Comparison of ENCODE assay signal across 8 cellular contexts in genomic region chr16:21857656-21858055, GRCh38. TPM values are rescaled to one million over a fixed set of nuclear protein-coding genes. Genes with fewer than 3 reads are reported as not detected.
DNase-seq lines count a peak whose midpoint lies in the region; ATAC-seq, FAIRE-seq and TF ChIP-seq lines count a peak whose summit lies in the region.
"Not testable (repeated sequence)": the region's sequence is repeated elsewhere in the genome, so short reads cannot be mapped to it uniquely, and the experiment has no call there.

Gene NPIPB4 (minus strand): TSS chr16:21857756. CDS start chr16:21857378, 378 bp downstream.

- H3K9me1 ChIP-seq in endothelial cell of umbilical vein (replicated peaks; ENCODE audit: control insufficient read depth, extremely low read depth, insufficient read depth, low read length): not testable (repeated sequence)

- not testable (repeated sequence) for H4K20me1 ChIP-seq in GM23338 (replicated peaks; ENCODE audit: insufficient read depth); endothelial cell of umbilical vein (replicated peaks; ENCODE audit: control insufficient read depth, extremely low read depth, insufficient read depth, low read length)

- H3K27ac ChIP-seq in GM23338 (ENCODE audit: low read depth); endothelial cell of umbilical vein (ENCODE audit: insufficient read depth, low read depth, low read length); right cardiac atrium (ENCODE audit: low read length); gastrocnemius medialis; vagina: not testable (repeated sequence)

- not testable (repeated sequence) for BruUV-seq in endothelial cell of umbilical vein (replicated peaks; lab: Mats Ljungman, UMichigan)

- H3F3A ChIP-seq in GM23338 (replicated peaks; ENCODE audit: low read depth): not testable (repeated sequence)

- H3K27me3 Mint-ChIP-seq in GM23338 (ENCODE audit: insufficient read depth, low read depth, poor library complexity); T-helper 17 cell; activated naive CD8-positive, alpha-beta T cell treated with anti-CD3 and anti-CD28 coated beads, Interleukin-2, amount 10 ng/mL, durations not matched to agents 7 days and 5 days: not testable (repeated sequence)

- CTCF ChIA-PET in endothelial cell of umbilical vein (lab: Charles Lee): not testable (repeated sequence)

- not testable (repeated sequence) for H3K27me3 ChIP-seq in GM23338 (ENCODE audit: insufficient read depth); endothelial cell of umbilical vein (ENCODE audit: control insufficient read depth in 2 of 2, insufficient read depth in 2 of 2, low read length in 2 of 2); right cardiac atrium (ENCODE audit: control insufficient read depth, insufficient read depth); gastrocnemius medialis; vagina

- in situ Hi-C loops in gastrocnemius medialis (cut with MboI; ENCODE audit: low sequenced_read_pairs in 4 of 4): not testable (repeated sequence)

- H3K4me2 ChIP-seq in GM23338; endothelial cell of umbilical vein (ENCODE audit: insufficient read depth, low read length): not testable (repeated sequence)

- POLR2A ChIA-PET in activated naive CD8-positive, alpha-beta T cell treated with anti-CD3 and anti-CD28 coated beads, Interleukin-2, amount 10 ng/mL, durations not matched to agents 7 days and 5 days (lab: Charles Lee); endothelial cell of umbilical vein (lab: Charles Lee): not testable (repeated sequence)

- FAIRE-seq in endothelial cell of umbilical vein (lab: Jason Lieb, UNC): not testable (repeated sequence)

- not testable (repeated sequence) for TF ChIP-seq CTCF in GM23338 (conservative IDR thresholded peaks at IDR 0.05; ENCODE audit: low read depth in 2 of 2); endothelial cell of umbilical vein (IDR thresholded peaks at IDR 0.05; ENCODE audit: extremely low read depth in 1 of 2, insufficient read depth in 1 of 2, low read depth in 1 of 2, low read length in 2 of 2); gastrocnemius medialis (IDR thresholded peaks at IDR 0.05 in 4 of 5, conservative IDR thresholded peaks at IDR 0.05 in 1 of 5); vagina (IDR thresholded peaks at IDR 0.05)

- dilution Hi-C loops in endothelial cell of umbilical vein (cut with MboI; ENCODE audit: extremely low pct_ligation_motif_present, low sequenced_read_pairs): not testable (repeated sequence)

- whole genome bisulfite sequencing in right cardiac atrium: no CpG with 5 or more reads among the region's 5 CpGs

- H3K36me3 ChIP-seq in GM23338 (ENCODE audit: insufficient read depth); endothelial cell of umbilical vein (ENCODE audit: control insufficient read depth in 2 of 2, extremely low read depth in 1 of 2, insufficient read depth in 2 of 2, low read length in 2 of 2); gastrocnemius medialis; vagina: not testable (repeated sequence)

- H3K9me3 Mint-ChIP-seq in GM23338; activated naive CD8-positive, alpha-beta T cell treated with anti-CD3 and anti-CD28 coated beads, Interleukin-2, amount 10 ng/mL, durations not matched to agents 7 days and 5 days: not testable (repeated sequence)

- H3K4me1 ChIP-seq in GM23338 (ENCODE audit: insufficient read depth); endothelial cell of umbilical vein (ENCODE audit: control insufficient read depth, extremely low read depth, insufficient read depth, low read length); right cardiac atrium (ENCODE audit: control insufficient read depth, insufficient read depth, low read length); gastrocnemius medialis; vagina: not testable (repeated sequence)

- TF ChIP-seq POLR2A in endothelial cell of umbilical vein (IDR thresholded peaks at IDR 0.05; ENCODE audit: low read depth, low read length); gastrocnemius medialis (IDR thresholded peaks at IDR 0.05); vagina (IDR thresholded peaks at IDR 0.05): not testable (repeated sequence)

- not testable (repeated sequence) for H3K36me3 Mint-ChIP-seq in GM23338 (ENCODE audit: low read depth); T-helper 17 cell (ENCODE audit: low read depth); activated naive CD8-positive, alpha-beta T cell treated with anti-CD3 and anti-CD28 coated beads, Interleukin-2, amount 10 ng/mL, durations not matched to agents 7 days and 5 days

- not testable (repeated sequence) for ATAC-seq in GM23338; T-helper 17 cell; activated naive CD8-positive, alpha-beta T cell treated with anti-CD3 and anti-CD28 coated beads, Interleukin-2, amount 10 ng/mL, durations not matched to agents 7 days and 5 days (ENCODE audit: low read depth); right cardiac atrium; gastrocnemius medialis

- not testable (repeated sequence) for H2AFZ ChIP-seq in GM23338; endothelial cell of umbilical vein (ENCODE audit: low read depth, low read length)

- H3K27ac Mint-ChIP-seq in GM23338; T-helper 17 cell; activated naive CD8-positive, alpha-beta T cell treated with anti-CD3 and anti-CD28 coated beads, Interleukin-2, amount 10 ng/mL, durations not matched to agents 7 days and 5 days: not testable (repeated sequence)

- DNase-seq in GM23338 (ENCODE audit: low spot score); T-helper 17 cell; activated naive CD8-positive, alpha-beta T cell treated with anti-CD3 and anti-CD28 coated beads, Interleukin-2, amount 10 ng/mL, durations not matched to agents 7 days and 5 days; endothelial cell of umbilical vein (ENCODE audit: low read depth, low spot score); right cardiac atrium; myocyte (ENCODE audit: low read depth); gastrocnemius medialis; vagina (ENCODE audit: extremely low spot score in 2 of 2): not testable (repeated sequence)

- H3K4me1 Mint-ChIP-seq in GM23338; T-helper 17 cell; activated naive CD8-positive, alpha-beta T cell treated with anti-CD3 and anti-CD28 coated beads, Interleukin-2, amount 10 ng/mL, durations not matched to agents 7 days and 5 days: not testable (repeated sequence)

- H3K9ac ChIP-seq in endothelial cell of umbilical vein (replicated peaks; ENCODE audit: extremely low read depth, insufficient read depth, low read length): not testable (repeated sequence)

- H3K9me3 ChIP-seq in T-helper 17 cell (ENCODE audit: control insufficient read depth, low read length, poor library complexity, severe bottlenecking); endothelial cell of umbilical vein (replicated peaks; ENCODE audit: control insufficient read depth, insufficient read depth, low read length); right cardiac atrium (ENCODE audit: control insufficient read depth, low read length); gastrocnemius medialis; vagina: not testable (repeated sequence)

- H3K4me3 Mint-ChIP-seq in GM23338; T-helper 17 cell; activated naive CD8-positive, alpha-beta T cell treated with anti-CD3 and anti-CD28 coated beads, Interleukin-2, amount 10 ng/mL, durations not matched to agents 7 days and 5 days: not testable (repeated sequence)

- not testable (repeated sequence) for H3K9me2 ChIP-seq in GM23338 (ENCODE audit: insufficient read depth)

- H3K4me3 ChIP-seq in GM23338; endothelial cell of umbilical vein (replicated peaks in 1 of 3; ENCODE audit: insufficient read depth in 1 of 3, low read depth in 1 of 3, low read length in 3 of 3); right cardiac atrium (ENCODE audit: low read length); gastrocnemius medialis; vagina: not testable (repeated sequence)

- intact Hi-C loops in endothelial cell of umbilical vein (cut with micrococcal nuclease); right cardiac atrium (cut with DNase I); gastrocnemius medialis (cut with DNase I; ENCODE audit: low total_unique reads); vagina (cut with DNase I): not testable (repeated sequence)

- H3K79me2 ChIP-seq in GM23338 (replicated peaks; ENCODE audit: insufficient read depth); endothelial cell of umbilical vein (ENCODE audit: control insufficient read depth, insufficient read depth, low read length): not testable (repeated sequence)

RNA-seq across cellular contexts. Expression of gene NPIPB4, which starts in this region (rescaled TPM):
- 52.9 and 77.6 TPM in 2 replicates for total RNA-seq in GM23338 (2014; rRNA removed; shearing (Covaris generic))
- polyA plus RNA-seq in GM23338 (2016; fragmentation: Nextera tagmentation; extraction: Ambion mirVana) (42.4 and 49.2 TPM in 2 replicates), endothelial cell of umbilical vein (15.5 and 36.1 TPM in 2 replicates), right cardiac atrium (9.4 TPM)
- total RNA-seq in T-helper 17 cell (100 to 1,000 TPM; 364 to 404 TPM), endothelial cell of umbilical vein (225 and 282 TPM in 2 replicates), right cardiac atrium (10 to 100 TPM; 37.2 to 47.6 (median 41.6) TPM), myocyte (5.1 and 11.5 TPM in 2 replicates), gastrocnemius medialis (10 to 100 TPM in 3 of 4 donors, 1 to 10 TPM in 1; 5.6 to 45.9 (median 15.6) TPM), vagina (63.3 TPM)
- 100 to 1,000 TPM; 237 to 255 TPM for total RNA-seq in activated naive CD8-positive, alpha-beta T cell treated with anti-CD3 and anti-CD28 coated beads, Interleukin-2, amount 10 ng/mL, durations not matched to agents 7 days and 5 days
- polyA plus RNA-seq in endothelial cell of umbilical vein (2011; cell fraction: cytosol; rRNA removed): 16.1 and 18.8 TPM in 2 replicates
- 274 and 291 TPM in 2 replicates for polyA plus RNA-seq in endothelial cell of umbilical vein (2011; cell fraction: nucleus; rRNA removed)
- 37.1 and 41.3 TPM in 2 replicates for polyA plus RNA-seq in endothelial cell of umbilical vein (2012)
- polyA minus RNA-seq in endothelial cell of umbilical vein: 218 and 266 TPM in 2 replicates
- 27.2 TPM for polyA minus RNA-seq in endothelial cell of umbilical vein (2011; cell fraction: cytosol; rRNA and poly(A)+ RNA removed)
- polyA minus RNA-seq in endothelial cell of umbilical vein (2011; cell fraction: nucleus; rRNA and poly(A)+ RNA removed): 225 and 363 TPM in 2 replicates
- 31.5 TPM for polyA plus RNA-seq in myocyte (2012)
